ENCODE assay signal across 8 cellular contexts in the genomic region with DNA sequence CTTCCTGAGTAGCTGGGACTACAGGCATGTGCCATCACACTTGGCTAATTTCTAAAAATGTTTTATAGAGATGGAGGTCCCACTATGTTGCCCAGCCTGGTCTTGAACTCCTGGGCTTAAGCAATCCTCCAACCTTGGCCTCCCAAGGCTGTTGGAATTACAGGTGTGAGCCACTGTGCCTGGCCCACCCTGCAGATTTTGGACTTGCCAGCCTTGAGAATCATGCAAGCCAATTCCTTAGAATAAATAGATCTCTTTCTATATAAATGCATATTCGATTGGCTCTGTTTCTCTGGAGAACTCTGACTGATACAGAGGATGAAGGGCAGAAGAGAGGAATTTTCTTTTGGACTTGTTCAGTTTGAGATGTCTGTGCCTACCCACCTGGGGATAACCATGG.
"Had no signal": no experiment of that assay in that cellular context is flagged by ENCODE, and none has a peak within 500 bp of the region (broad histone marks: within the 10 kb centered on the region; RNA-seq: fewer than 3 reads in every experiment).

No MANE protein-coding gene starts in this region.

- ATAC-seq: GM12878 had no signal

- H3K4me3 ChIP-seq: GM12878 had no signal

- FAIRE-seq: G401.6, GM12878, GM12891, GM12892, GM18507, GM19239 had no signal

- DNase-seq: GDM1, GF-D8 had no signal
